1 cellular context compared by ENCODE assay signal in the genomic region with DNA sequence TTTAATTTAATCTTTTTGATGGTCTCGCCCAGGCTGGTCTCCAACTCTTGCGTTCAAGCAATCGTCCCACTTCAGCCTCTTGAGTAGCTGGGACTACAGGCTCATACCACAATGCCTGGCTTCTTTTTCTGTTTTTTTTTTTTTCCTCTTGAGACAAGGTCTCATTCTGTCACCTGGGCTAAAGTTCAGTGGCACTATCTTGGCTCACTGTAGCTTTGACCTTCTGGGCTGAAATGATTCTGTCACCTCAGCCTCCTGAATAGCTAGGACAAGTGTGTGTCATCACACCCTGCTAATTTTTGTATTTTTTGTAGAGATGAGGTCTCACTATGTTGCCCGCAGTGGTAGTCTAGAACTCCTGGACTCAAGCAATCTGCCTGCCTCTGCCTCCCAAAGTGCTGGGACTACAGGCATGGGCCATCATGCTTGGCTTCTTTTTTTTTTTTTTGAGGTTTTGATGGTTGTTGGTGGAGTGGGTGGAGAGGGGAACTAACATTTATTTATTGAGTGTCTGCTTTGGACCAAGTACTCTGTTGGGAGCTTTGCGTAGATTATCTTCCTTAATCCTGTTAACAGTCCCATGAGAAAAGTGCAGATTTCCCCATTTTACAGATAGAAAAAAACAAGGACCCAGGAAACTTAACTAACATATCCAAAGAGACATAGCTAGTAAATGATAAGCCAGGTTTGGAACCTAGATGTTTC.
A peak's percentile ranks its signal among the peaks of the same experiment; 100 is the strongest.
TF ChIP-seq lines count a peak whose summit lies in the region.

No MANE protein-coding gene starts in this region.

TF ChIP-seq in liver, 16 proteins besides CTCF, POLR2A, EP300 and RAD21 (continued from another document):
- TF ChIP-seq, protein P1, sequence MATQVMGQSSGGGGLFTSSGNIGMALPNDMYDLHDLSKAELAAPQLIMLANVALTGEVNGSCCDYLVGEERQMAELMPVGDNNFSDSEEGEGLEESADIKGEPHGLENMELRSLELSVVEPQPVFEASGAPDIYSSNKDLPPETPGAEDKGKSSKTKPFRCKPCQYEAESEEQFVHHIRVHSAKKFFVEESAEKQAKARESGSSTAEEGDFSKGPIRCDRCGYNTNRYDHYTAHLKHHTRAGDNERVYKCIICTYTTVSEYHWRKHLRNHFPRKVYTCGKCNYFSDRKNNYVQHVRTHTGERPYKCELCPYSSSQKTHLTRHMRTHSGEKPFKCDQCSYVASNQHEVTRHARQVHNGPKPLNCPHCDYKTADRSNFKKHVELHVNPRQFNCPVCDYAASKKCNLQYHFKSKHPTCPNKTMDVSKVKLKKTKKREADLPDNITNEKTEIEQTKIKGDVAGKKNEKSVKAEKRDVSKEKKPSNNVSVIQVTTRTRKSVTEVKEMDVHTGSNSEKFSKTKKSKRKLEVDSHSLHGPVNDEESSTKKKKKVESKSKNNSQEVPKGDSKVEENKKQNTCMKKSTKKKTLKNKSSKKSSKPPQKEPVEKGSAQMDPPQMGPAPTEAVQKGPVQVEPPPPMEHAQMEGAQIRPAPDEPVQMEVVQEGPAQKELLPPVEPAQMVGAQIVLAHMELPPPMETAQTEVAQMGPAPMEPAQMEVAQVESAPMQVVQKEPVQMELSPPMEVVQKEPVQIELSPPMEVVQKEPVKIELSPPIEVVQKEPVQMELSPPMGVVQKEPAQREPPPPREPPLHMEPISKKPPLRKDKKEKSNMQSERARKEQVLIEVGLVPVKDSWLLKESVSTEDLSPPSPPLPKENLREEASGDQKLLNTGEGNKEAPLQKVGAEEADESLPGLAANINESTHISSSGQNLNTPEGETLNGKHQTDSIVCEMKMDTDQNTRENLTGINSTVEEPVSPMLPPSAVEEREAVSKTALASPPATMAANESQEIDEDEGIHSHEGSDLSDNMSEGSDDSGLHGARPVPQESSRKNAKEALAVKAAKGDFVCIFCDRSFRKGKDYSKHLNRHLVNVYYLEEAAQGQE (IDR thresholded peaks at IDR 0.05), result no peak
- peak in 1 of 2 donors; percentile 30 for TF ChIP-seq JUND (IDR thresholded peaks at IDR 0.05)
- TF ChIP-seq EGR1 (IDR thresholded peaks at IDR 0.05; ENCODE audit: low read depth in 2 of 2), result no peak
